In genomic region chr14:65222434-65222833, GRCh38 we compare ENCODE assay signal across 8 cellular contexts.
DNase-seq lines count a peak whose midpoint lies in the region; ATAC-seq, FAIRE-seq and TF ChIP-seq lines count a peak whose summit lies in the region.

No MANE protein-coding gene starts in this region.

- H3K4me1 Mint-ChIP-seq in CD4-positive, CD25-positive, alpha-beta regulatory T cell, result peaks cover 3 to 25% (median 15%) of the 10 kb centered on the region in 4 donors
- H3K4me1 Mint-ChIP-seq in GM23338 (peaks cover 24% of the 10 kb centered on the region), naive B cell (peaks cover 49 to 55% (median 53%) of the 10 kb centered on the region in 3 donors)

- H3K9me1 ChIP-seq in endothelial cell of umbilical vein (replicated peaks; ENCODE audit: control insufficient read depth, extremely low read depth, insufficient read depth, low read length), result no peaks in the 10 kb centered on the region

- H3K27ac Mint-ChIP-seq in CD4-positive, CD25-positive, alpha-beta regulatory T cell, result no peak overlapping the region
- H3K27ac Mint-ChIP-seq in GM23338, result no peak overlapping the region
- peak overlapping the region in 5 of 6 donors; percentile 14 to 76 (median 60) for H3K27ac Mint-ChIP-seq in naive B cell

- CTCF ChIA-PET in endothelial cell of umbilical vein (lab: Charles Lee), result interaction anchor here (1.3 to 7.0 kb wide), 3 partner anchors 137 to 193 kb away, joined by 8 to 35 read pairs (median 10); partner anchors contain the start of gene FUT8

- WGBS in testis, 2 donors, result 47 to 52% methylated on average over 8 of the region's 8 CpGs

- no peaks in the 10 kb centered on the region for H3K9me2 ChIP-seq in GM23338 (ENCODE audit: insufficient read depth)

- no peaks in the 10 kb centered on the region for H3K9me3 ChIP-seq in CD4-positive, CD25-positive, alpha-beta regulatory T cell (ENCODE audit: control insufficient read depth in 2 of 2, low read length in 2 of 2)
- H3K9me3 ChIP-seq in endothelial cell of umbilical vein (replicated peaks; ENCODE audit: control insufficient read depth, insufficient read depth, low read length) (no peaks in the 10 kb centered on the region), testis (no peaks in the 10 kb centered on the region)

- ATAC-seq in CD4-positive, CD25-positive, alpha-beta regulatory T cell (ENCODE audit: low read depth in 2 of 2), result peak in 1 of 2 donors; percentile 56
- ATAC-seq in GM23338, result peak; percentile 90
- ATAC-seq in naive B cell (ENCODE audit: low read depth in 2 of 2), result peak; percentile 56 to 74
- no peak for ATAC-seq in HG03439 (IDR thresholded peaks at IDR 0.05; ENCODE audit: unreplicated experiment)

- intact Hi-C loops in endothelial cell of umbilical vein (cut with micrococcal nuclease) (loop anchor here (1.0 to 2.0 kb wide), 7 partner anchors 58 to 848 kb away; partner anchors contain the start of gene FUT8), testis (cut with DNase I; ENCODE audit: low total_unique reads) (no loop called here)

- POLR2A ChIA-PET in endothelial cell of umbilical vein (lab: Charles Lee), result no interaction called here

- no peaks in the 10 kb centered on the region for H3K27me3 Mint-ChIP-seq in CD4-positive, CD25-positive, alpha-beta regulatory T cell
- H3K27me3 Mint-ChIP-seq in GM23338 (ENCODE audit: insufficient read depth, low read depth, poor library complexity), result peaks cover 14% of the 10 kb centered on the region
- no peaks in the 10 kb centered on the region for H3K27me3 Mint-ChIP-seq in naive B cell

- no peaks in the 10 kb centered on the region for H3F3A ChIP-seq in GM23338 (replicated peaks; ENCODE audit: low read depth)

- no peak overlapping the region for H3K4me3 ChIP-seq in CD4-positive, CD25-positive, alpha-beta regulatory T cell (ENCODE audit: low read depth, low read length)
- H3K4me3 ChIP-seq in GM23338 (no peak overlapping the region), endothelial cell of umbilical vein (replicated peaks in 1 of 3; ENCODE audit: insufficient read depth in 1 of 3, low read depth in 1 of 3, low read length in 3 of 3) (no peak overlapping the region), testis (no peak overlapping the region)

- no peaks in the 10 kb centered on the region for H3K27me3 ChIP-seq in CD4-positive, CD25-positive, alpha-beta regulatory T cell (ENCODE audit: control insufficient read depth, insufficient read depth, low read length)
- no peaks in the 10 kb centered on the region for H3K27me3 ChIP-seq in GM23338 (ENCODE audit: insufficient read depth)
- no peaks in the 10 kb centered on the region for H3K27me3 ChIP-seq in endothelial cell of umbilical vein (ENCODE audit: control insufficient read depth in 2 of 2, insufficient read depth in 2 of 2, low read length in 2 of 2)
- H3K27me3 ChIP-seq in testis, result no peaks in the 10 kb centered on the region

- no peaks in the 10 kb centered on the region for H3K36me3 ChIP-seq in CD4-positive, CD25-positive, alpha-beta regulatory T cell (ENCODE audit: control insufficient read depth, insufficient read depth, low read length)
- no peaks in the 10 kb centered on the region for H3K36me3 ChIP-seq in GM23338 (ENCODE audit: insufficient read depth)
- no peaks in the 10 kb centered on the region for H3K36me3 ChIP-seq in endothelial cell of umbilical vein (ENCODE audit: control insufficient read depth in 2 of 2, extremely low read depth in 1 of 2, insufficient read depth in 2 of 2, low read length in 2 of 2)
- no peaks in the 10 kb centered on the region for H3K36me3 ChIP-seq in testis (ENCODE audit: low read depth, missing control alignments)

- no peak overlapping the region for H3K9ac ChIP-seq in endothelial cell of umbilical vein (replicated peaks; ENCODE audit: extremely low read depth, insufficient read depth, low read length)

- FAIRE-seq in endothelial cell of umbilical vein (lab: Jason Lieb, UNC), result peak; percentile 95

- DNase-seq in CD4-positive, CD25-positive, alpha-beta regulatory T cell, result peak in 2 of 3 donors; percentile 40 to 74
- DNase-seq in GM23338 (ENCODE audit: low spot score) (peak; percentile 84), NCI-H226 (peak; percentile 39), endothelial cell of umbilical vein (ENCODE audit: low read depth, low spot score) (peak; percentile 80), naive B cell (peak; percentile 39), testis (peak; percentile 72)
- DNase-seq in activated CD8-positive, alpha-beta memory T cell treated with anti-CD3 and anti-CD28 coated beads for 24 hours, result peak; percentile 83

- H2AFZ ChIP-seq in GM23338 (peak overlapping the region; percentile 28), endothelial cell of umbilical vein (ENCODE audit: low read depth, low read length) (peak overlapping the region; percentile 1)

- H3K4me1 ChIP-seq in CD4-positive, CD25-positive, alpha-beta regulatory T cell (ENCODE audit: control insufficient read depth, insufficient read depth, low read length, poor library complexity, severe bottlenecking), result peaks cover 12% of the 10 kb centered on the region
- H3K4me1 ChIP-seq in GM23338 (ENCODE audit: insufficient read depth), result peaks cover 4% of the 10 kb centered on the region; the same call in 1 of the 2 replicates
- H3K4me1 ChIP-seq in endothelial cell of umbilical vein (ENCODE audit: control insufficient read depth, extremely low read depth, insufficient read depth, low read length), result peaks cover 4% of the 10 kb centered on the region
- no peaks in the 10 kb centered on the region for H3K4me1 ChIP-seq in testis

- H4K20me1 ChIP-seq in GM23338 (replicated peaks; ENCODE audit: insufficient read depth), result no peaks in the 10 kb centered on the region
- H4K20me1 ChIP-seq in endothelial cell of umbilical vein (replicated peaks; ENCODE audit: control insufficient read depth, extremely low read depth, insufficient read depth, low read length), result no peaks in the 10 kb centered on the region

- dilution Hi-C loops in endothelial cell of umbilical vein (cut with MboI; ENCODE audit: extremely low pct_ligation_motif_present, low sequenced_read_pairs), result no loop called here

- peak; percentile 88 for TF ChIP-seq CTCF in GM23338 (conservative IDR thresholded peaks at IDR 0.05; ENCODE audit: low read depth in 2 of 2)
- TF ChIP-seq CTCF in endothelial cell of umbilical vein (IDR thresholded peaks at IDR 0.05; ENCODE audit: extremely low read depth in 1 of 2, insufficient read depth in 1 of 2, low read depth in 1 of 2, low read length in 2 of 2), result peak; percentile 82
- TF ChIP-seq CTCF in testis (IDR thresholded peaks at IDR 0.05), result peak; percentile 48 to 75 (median 64)

- no peak overlapping the region for H3K4me2 ChIP-seq in GM23338
- no peak overlapping the region for H3K4me2 ChIP-seq in endothelial cell of umbilical vein (ENCODE audit: insufficient read depth, low read length)

- no TSS peak for BruUV-seq in endothelial cell of umbilical vein (replicated peaks; lab: Mats Ljungman, UMichigan)

- no peaks in the 10 kb centered on the region for H3K9me3 Mint-ChIP-seq in CD4-positive, CD25-positive, alpha-beta regulatory T cell
- no peaks in the 10 kb centered on the region; the same call in 2 of the 3 replicates for H3K9me3 Mint-ChIP-seq in GM23338
- peaks cover 0 to 3% (median 0%) of the 10 kb centered on the region in 7 donors for H3K9me3 Mint-ChIP-seq in naive B cell

- H3K79me2 ChIP-seq in GM23338 (replicated peaks; ENCODE audit: insufficient read depth) (no peaks in the 10 kb centered on the region), endothelial cell of umbilical vein (ENCODE audit: control insufficient read depth, insufficient read depth, low read length) (no peaks in the 10 kb centered on the region)

- H3K4me3 Mint-ChIP-seq in CD4-positive, CD25-positive, alpha-beta regulatory T cell, result no peak overlapping the region
- H3K4me3 Mint-ChIP-seq in GM23338, result no peak overlapping the region
- H3K4me3 Mint-ChIP-seq in naive B cell, result peak overlapping the region in 4 of 8 donors; percentile 23 to 59 (median 50)

- TF ChIP-seq POLR2A in endothelial cell of umbilical vein (IDR thresholded peaks at IDR 0.05; ENCODE audit: low read depth, low read length) (no peak), testis (IDR thresholded peaks at IDR 0.05) (no peak)

- H3K36me3 Mint-ChIP-seq in CD4-positive, CD25-positive, alpha-beta regulatory T cell, result no peaks in the 10 kb centered on the region
- H3K36me3 Mint-ChIP-seq in GM23338 (ENCODE audit: low read depth) (no peaks in the 10 kb centered on the region), naive B cell (peaks cover 0 to 6% of the 10 kb centered on the region in 2 donors)

- H3K27ac ChIP-seq in CD4-positive, CD25-positive, alpha-beta regulatory T cell (ENCODE audit: insufficient read depth, low read length, poor library complexity, severe bottlenecking), result no peak overlapping the region
- H3K27ac ChIP-seq in GM23338 (ENCODE audit: low read depth) (no peak overlapping the region), endothelial cell of umbilical vein (ENCODE audit: insufficient read depth, low read depth, low read length) (no peak overlapping the region), testis (peak overlapping the region in 1 of 2 donors; percentile 40)

TF ChIP-seq in GM23338, 12 proteins besides CTCF, POLR2A, EP300 and RAD21 (continues in another document):
- TF ChIP-seq CREB1 (CRISPR knock-in tag; IDR thresholded peaks at IDR 0.05; ENCODE audit: low read depth) (0 out of 2 replicates have a peak, but pooled peaks have one; percentile 4), EZH2 (IDR thresholded peaks at IDR 0.05; ENCODE audit: low read depth, unreplicated experiment) (no peak)

TF ChIP-seq in endothelial cell of umbilical vein, 7 proteins besides CTCF, POLR2A, EP300 and RAD21:
- TF ChIP-seq JUN (IDR thresholded peaks at IDR 0.05; ENCODE audit: borderline replicate concordance, insufficient read depth, insufficient read length, low read depth) (no peak), POLR2AphosphoS5 (IDR thresholded peaks at IDR 0.05; ENCODE audit: insufficient read depth, low read depth, low read length) (no peak), MYC (IDR thresholded peaks at IDR 0.05; ENCODE audit: low read depth, low read length) (no peak), EZH2 (IDR thresholded peaks at IDR 0.05; ENCODE audit: borderline replicate concordance, low read depth, low read length, severe bottlenecking) (no peak), MAX (IDR thresholded peaks at IDR 0.05; ENCODE audit: insufficient read depth, insufficient read length) (no peak), GATA2 (IDR thresholded peaks at IDR 0.05; ENCODE audit: insufficient read depth, insufficient read length, low read depth, low read length) (no peak), FOS (IDR thresholded peaks at IDR 0.05; ENCODE audit: borderline replicate concordance, insufficient read depth, low read length) (no peak)

Comparison
In these comparisons a context has a peak if more than half of its experiments do, and no peak if none do; other contexts are left out.
1. H3K27ac Mint-ChIP-seq: peak in naive B cell (5 of 6); none in CD4-positive, CD25-positive, alpha-beta regulatory T cell (0 of 3) and GM23338 (single experiment).
2. Peak in every context shown above with its lines, with median percentiles within 50 percentile points of each other: DNase-seq and CTCF ChIP-seq.